Comparison of ENCODE assay signal across 10 cellular contexts in the genomic region with DNA sequence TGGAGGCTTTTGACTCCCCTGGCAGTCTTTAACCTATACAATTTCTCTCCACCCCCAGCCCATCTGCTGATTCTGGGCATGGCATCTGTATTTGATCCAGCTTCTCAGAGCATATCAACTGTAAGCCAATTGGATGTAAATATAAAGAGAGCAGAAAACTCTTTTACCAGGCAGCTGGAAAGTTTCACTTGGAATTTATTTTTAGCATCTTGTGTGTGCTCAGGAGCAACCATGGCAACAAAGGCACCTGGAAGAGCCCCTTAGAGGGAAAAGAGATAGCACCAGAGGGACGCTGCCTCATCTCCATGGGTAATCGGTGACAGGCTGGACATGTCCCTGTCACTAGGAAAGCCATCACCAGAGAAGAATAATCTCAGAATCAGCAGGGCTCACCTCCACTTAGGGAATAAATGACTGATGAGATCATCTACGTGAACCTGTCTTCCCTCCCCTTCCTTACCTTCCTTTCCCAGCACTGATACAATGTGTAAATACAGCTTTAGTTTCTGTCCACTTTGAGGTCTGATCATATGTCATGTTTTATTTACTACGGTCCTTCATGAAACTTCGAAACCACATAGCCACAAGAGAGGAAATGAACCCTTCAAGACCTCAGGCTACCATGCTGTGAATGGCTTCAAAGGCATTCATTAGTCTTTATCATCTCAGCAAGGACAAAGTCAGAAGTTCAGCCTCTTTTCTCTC. TPM values are rescaled to one million over a fixed set of nuclear protein-coding genes. Genes with fewer than 3 reads are reported as not detected.
DNase-seq lines count a peak whose midpoint lies in the region; ATAC-seq and TF ChIP-seq lines count a peak whose summit lies in the region.
"Had no signal": no experiment of that assay in that cellular context is flagged by ENCODE, and none has a peak within 500 bp of the region (broad histone marks: within the 10 kb centered on the region; RNA-seq: fewer than 3 reads in every experiment).

No MANE protein-coding gene starts in this region.

- H3K4me3 Mint-ChIP-seq in H9, result no peak overlapping the region

- H4K91ac ChIP-seq in H9 (ENCODE audit: insufficient read length, low read depth, low read length), result no peak overlapping the region

- no CpG with 5 or more reads among the region's 5 CpGs for WGBS in H9 (ENCODE audit: extremely low coverage, insufficient read length, low lambda C conversion rate)

- H3T11ph ChIP-seq in H9 (ENCODE audit: low read length), result no peak overlapping the region

- no peaks in the 10 kb centered on the region for H3K79me1 ChIP-seq in H9 (ENCODE audit: insufficient read depth, low read depth, low read length, poor library complexity, severe bottlenecking)

- no peak overlapping the region for H3K18ac ChIP-seq in H9 (ENCODE audit: insufficient read length, low read depth, low read length)

- no peak overlapping the region for H2BK12ac ChIP-seq in H9 (ENCODE audit: insufficient read length, low read depth, low read length)

- H3K4me1 ChIP-seq in H9 (ENCODE audit: insufficient read depth, low read length) (no peaks in the 10 kb centered on the region; the same call in 1 of the 2 replicates), vagina (no peaks in the 10 kb centered on the region)

- no peak overlapping the region for H3K9ac ChIP-seq in H9 (ENCODE audit: extremely low read depth, insufficient read length, low read length)

- no peaks in the 10 kb centered on the region for H3K23me2 ChIP-seq in H9 (ENCODE audit: insufficient read length, low read depth, low read length, poor library complexity, severe bottlenecking)

- H3K79me2 ChIP-seq in H9 (ENCODE audit: insufficient read depth, low read length), result no peaks in the 10 kb centered on the region

- no peak overlapping the region for H3K4ac ChIP-seq in H9 (ENCODE audit: low read depth, low read length)

- no peaks in the 10 kb centered on the region for H3K36me3 Mint-ChIP-seq in H9 (ENCODE audit: insufficient read depth in 1 of 3, low read depth in 3 of 3)

- H3K14ac ChIP-seq in H9 (ENCODE audit: insufficient read depth, low read length), result no peak overlapping the region

- no peak overlapping the region for H2BK5ac ChIP-seq in H9 (ENCODE audit: insufficient read length, low read length)

- no peak overlapping the region for H3K27ac Mint-ChIP-seq in H9

- no peak overlapping the region for H3K4me3 ChIP-seq in vagina
- H3K4me3 ChIP-seq: heart left ventricle had no signal

- no peak overlapping the region for H3K27ac ChIP-seq in H9 (ENCODE audit: insufficient read length, low read depth, low read length)
- H3K27ac ChIP-seq in vagina, result no peak overlapping the region
- H3K27ac ChIP-seq: heart left ventricle had no signal

- TF ChIP-seq POLR2A in vagina (IDR thresholded peaks at IDR 0.05), result no peak

- no peak overlapping the region for H3K56ac ChIP-seq in H9 (ENCODE audit: insufficient read length, low read depth, low read length)

- TF ChIP-seq CTCF in H9 (conservative IDR thresholded peaks at IDR 0.05) (no peak), vagina (IDR thresholded peaks at IDR 0.05) (no peak)

- intact Hi-C loops in vagina (cut with DNase I), result no loop called here

- H3K27me3 Mint-ChIP-seq in H9 (ENCODE audit: low read depth), result peaks cover 4% of the 10 kb centered on the region

- no peaks in the 10 kb centered on the region for H4K20me1 ChIP-seq in H9 (ENCODE audit: control insufficient read depth, insufficient read depth, insufficient read length)

- no peak overlapping the region for H2AK5ac ChIP-seq in H9 (ENCODE audit: insufficient read length, low read length)

- DNase-seq in NCI-H2029 treated with DMSO at 0.1 percent for 48 hours (lab: John Stamatoyannopoulos, UW), result peak; percentile 92
- peak; percentile 70 for DNase-seq in foreskin melanocyte
- DNase-seq in activated T-cell treated with anti-CD3 and anti-CD28 coated beads, Interleukin-2, amount 50 U/mL, for 1 hour, result no peak
- no peak for DNase-seq in H9
- no peak for DNase-seq in glomerular visceral epithelial cell (ENCODE audit: extremely low spot score)
- DNase-seq in vagina (ENCODE audit: extremely low spot score in 2 of 2), result no peak
- DNase-seq: activated naive CD4-positive, alpha-beta T cell treated with Interleukin-2 at 50 U/mL for 16 hours; heart left ventricle had no signal

- no peak overlapping the region for H2AFZ ChIP-seq in H9 (ENCODE audit: low read length)

- H3K4me2 ChIP-seq in H9 (ENCODE audit: insufficient read depth, insufficient read length, low read length), result no peak overlapping the region

- H3K9me3 Mint-ChIP-seq in H9, result no peaks in the 10 kb centered on the region

- no peak overlapping the region for H2BK20ac ChIP-seq in H9 (ENCODE audit: low read depth, low read length, poor library complexity, severe bottlenecking)

- no peak overlapping the region for H3K23ac ChIP-seq in H9 (ENCODE audit: insufficient read length, low read depth, low read length)

- no peaks in the 10 kb centered on the region for H3K36me3 ChIP-seq in vagina
- H3K36me3 ChIP-seq: heart left ventricle had no signal

- no peak overlapping the region for H2BK15ac ChIP-seq in H9 (ENCODE audit: low read depth, low read length)

- no peak overlapping the region for H4K8ac ChIP-seq in H9 (replicated peaks; ENCODE audit: insufficient read length, low read depth, low read length)

- no peak overlapping the region for H2BK120ac ChIP-seq in H9 (ENCODE audit: low read depth, low read length, poor library complexity, severe bottlenecking)

- H3K27me3 ChIP-seq in H9 (ENCODE audit: insufficient read depth, low read length), result no peaks in the 10 kb centered on the region
- H3K27me3 ChIP-seq in vagina, result no peaks in the 10 kb centered on the region

- no peak overlapping the region for H4K5ac ChIP-seq in H9 (ENCODE audit: insufficient read length, low read depth, low read length)

- H3K4me1 Mint-ChIP-seq in H9, result peaks cover 5 to 9% of the 10 kb centered on the region in 2 experiments; a peak in 3 of 4 replicates

- H3K9me3 ChIP-seq in H9 (ENCODE audit: control insufficient read depth, low read depth, low read length) (no peaks in the 10 kb centered on the region), vagina (no peaks in the 10 kb centered on the region)

- ATAC-seq in GM18517 (IDR thresholded peaks at IDR 0.05; ENCODE audit: unreplicated experiment) (peak; percentile 75), HG02759 (IDR thresholded peaks at IDR 0.05; ENCODE audit: unreplicated experiment) (peak; percentile 71)
- ATAC-seq: heart left ventricle had no signal

RNA-seq across cellular contexts. Expression of gene SIPA1L2, which starts 25.3 kb away (rescaled TPM):
- 5.2 and 5.6 TPM in 2 replicates for total RNA-seq in H9 (2021)
- 48.9 TPM for total RNA-seq in vagina

Comparison
In these comparisons a context has a peak if more than half of its experiments do, and no peak if none do; other contexts are left out.
1. DNase-seq: peak in NCI-H2029 treated with DMSO at 0.1 percent for 48 hours (single experiment) and foreskin melanocyte (single experiment); none in activated T-cell treated with anti-CD3 and anti-CD28 coated beads, Interleukin-2, amount 50 U/mL, for 1 hour (single experiment), H9 (single experiment), glomerular visceral epithelial cell (single experiment) and vagina (0 of 2).